Comparison of ENCODE assay signal across 1 cellular context in genomic region chr9:71778085-71778484, GRCh38.
TF ChIP-seq lines count a peak whose summit lies in the region.

No MANE protein-coding gene starts in this region.

TF ChIP-seq in HepG2, 621 proteins besides CTCF, POLR2A, EP300 and RAD21 (continued from another document and continues in another):
- no peak for TF ChIP-seq ZEB1 (IDR thresholded peaks at IDR 0.05; ENCODE audit: insufficient replicate concordance, low read depth)
- TF ChIP-seq SRY (CRISPR knock-in tag; IDR thresholded peaks at IDR 0.05) = no peak
- TF ChIP-seq YEATS4 (CRISPR knock-in tag; IDR thresholded peaks at IDR 0.05; ENCODE audit: borderline replicate concordance) = 0 out of 2 replicates have a peak, but pooled peaks have one; percentile 35
- TF ChIP-seq ZNF251 (CRISPR knock-in tag; IDR thresholded peaks at IDR 0.05) = no peak
- TF ChIP-seq MIXL1 (CRISPR knock-in tag; IDR thresholded peaks at IDR 0.05) = 0 out of 2 replicates have a peak, but pooled peaks have one; percentile 40
- no peak for TF ChIP-seq TIGD3 (CRISPR knock-in tag; IDR thresholded peaks at IDR 0.05; ENCODE audit: borderline replicate concordance)
- no peak for TF ChIP-seq ZFP36 (IDR thresholded peaks at IDR 0.05; ENCODE audit: borderline replicate concordance, low read depth, low read length, partially characterized antibody)
- TF ChIP-seq ZNF432 (CRISPR knock-in tag; IDR thresholded peaks at IDR 0.05; ENCODE audit: borderline replicate concordance) = no peak
- TF ChIP-seq FOSL2 (CRISPR knock-in tag; IDR thresholded peaks at IDR 0.05) = peak; percentile 90
- TF ChIP-seq MED13 (CRISPR knock-in tag; IDR thresholded peaks at IDR 0.05) = no peak
- peak; percentile 31; the same call in 1 of the 2 replicates for TF ChIP-seq ZHX1 (CRISPR knock-in tag; IDR thresholded peaks at IDR 0.05; ENCODE audit: low read depth)
- TF ChIP-seq ZNF121 (CRISPR knock-in tag; IDR thresholded peaks at IDR 0.05) = no peak
- TF ChIP-seq RFXAP (CRISPR knock-in tag; IDR thresholded peaks at IDR 0.05; ENCODE audit: borderline replicate concordance) = no peak
- TF ChIP-seq IRF2 (CRISPR knock-in tag; IDR thresholded peaks at IDR 0.05) = peak; percentile 67
- peak; percentile 67 for TF ChIP-seq CREM (IDR thresholded peaks at IDR 0.05)
- no peak for TF ChIP-seq CREM (CRISPR knock-in tag; IDR thresholded peaks at IDR 0.05)
- no peak for TF ChIP-seq U2AF1 (optimal IDR thresholded peaks at IDR 0.05; ENCODE audit: low read depth, low read length)
- TF ChIP-seq ATF7-NPFF (CRISPR knock-in tag; IDR thresholded peaks at IDR 0.05; ENCODE audit: low read depth) = no peak
- TF ChIP-seq ATF6 (CRISPR knock-in tag; conservative IDR thresholded peaks at IDR 0.05) = no peak
- TF ChIP-seq ZBTB20 (CRISPR knock-in tag; IDR thresholded peaks at IDR 0.05; ENCODE audit: borderline replicate concordance, low read depth) = peak; percentile 49; the same call in 1 of the 2 replicates
- TF ChIP-seq HOXA3 (CRISPR knock-in tag; IDR thresholded peaks at IDR 0.05) = peak; percentile 79; the same call in 1 of the 2 replicates
- no peak for TF ChIP-seq TEAD2 (CRISPR knock-in tag; IDR thresholded peaks at IDR 0.05)
- TF ChIP-seq ZNF546 (CRISPR knock-in tag; conservative IDR thresholded peaks at IDR 0.05) = no peak
- TF ChIP-seq FOSL1 (CRISPR knock-in tag; IDR thresholded peaks at IDR 0.05; ENCODE audit: borderline replicate concordance) = peak; percentile 21; the same call in 1 of the 2 replicates
- TF ChIP-seq ATF2 (CRISPR knock-in tag; IDR thresholded peaks at IDR 0.05) = peak; percentile 72; the same call in 1 of the 2 replicates
- no peak for TF ChIP-seq KDM6A (CRISPR knock-in tag; IDR thresholded peaks at IDR 0.05; ENCODE audit: low read depth)
- no peak; the same call in 1 of the 2 replicates for TF ChIP-seq NR2F6 (IDR thresholded peaks at IDR 0.05)
- peak; percentile 49; the same call in 1 of the 2 replicates for TF ChIP-seq NR2F6 (CRISPR knock-in tag; IDR thresholded peaks at IDR 0.05)
- no peak for TF ChIP-seq DMTF1 (CRISPR knock-in tag; IDR thresholded peaks at IDR 0.05)
- TF ChIP-seq PHF20 (CRISPR knock-in tag; IDR thresholded peaks at IDR 0.05) = no peak
- TF ChIP-seq XRCC5 (optimal IDR thresholded peaks at IDR 0.05; ENCODE audit: low read length) = no peak
- TF ChIP-seq ZBTB21 (CRISPR knock-in tag; IDR thresholded peaks at IDR 0.05) = peak; percentile 90
- TF ChIP-seq DR1 (CRISPR knock-in tag; IDR thresholded peaks at IDR 0.05) = 0 out of 2 replicates have a peak, but pooled peaks have one; percentile 23
- TF ChIP-seq ARID4A (CRISPR knock-in tag; IDR thresholded peaks at IDR 0.05; ENCODE audit: borderline replicate concordance) = peak; percentile 34; the same call in 1 of the 2 replicates
- TF ChIP-seq ZNF205 (CRISPR knock-in tag; IDR thresholded peaks at IDR 0.05) = peak; percentile 67; the same call in 1 of the 2 replicates
- peak; percentile 43; the same call in 1 of the 2 replicates for TF ChIP-seq NFYB (CRISPR knock-in tag; IDR thresholded peaks at IDR 0.05)
- no peak for TF ChIP-seq ZNF616 (CRISPR knock-in tag; IDR thresholded peaks at IDR 0.05; ENCODE audit: low read depth)
- TF ChIP-seq ZSCAN22 (CRISPR knock-in tag; IDR thresholded peaks at IDR 0.05) = no peak
- no peak for TF ChIP-seq E2F5 (CRISPR knock-in tag; conservative IDR thresholded peaks at IDR 0.05)
- TF ChIP-seq ZSCAN21 (CRISPR knock-in tag; IDR thresholded peaks at IDR 0.05; ENCODE audit: borderline replicate concordance) = 0 out of 2 replicates have a peak, but pooled peaks have one; percentile 36
- TF ChIP-seq ZSCAN29 (CRISPR knock-in tag; conservative IDR thresholded peaks at IDR 0.05) = no peak
- TF ChIP-seq SP5 (CRISPR knock-in tag; IDR thresholded peaks at IDR 0.05; ENCODE audit: borderline replicate concordance, low read depth) = no peak
- TF ChIP-seq RARA (CRISPR knock-in tag; IDR thresholded peaks at IDR 0.05) = peak; percentile 98
- TF ChIP-seq HDAC1 (CRISPR knock-in tag; IDR thresholded peaks at IDR 0.05) = peak; percentile 61
- TF ChIP-seq MAX (IDR thresholded peaks at IDR 0.05) = peak; percentile 75
- TF ChIP-seq NR2F2 (IDR thresholded peaks at IDR 0.05; ENCODE audit: borderline replicate concordance, low read depth) = no peak
- TF ChIP-seq ZNF747 (CRISPR knock-in tag; IDR thresholded peaks at IDR 0.05; ENCODE audit: borderline replicate concordance) = no peak
- no peak for TF ChIP-seq ZFP41 (CRISPR knock-in tag; IDR thresholded peaks at IDR 0.05; ENCODE audit: borderline replicate concordance)
